1 cellular context compared by ENCODE assay signal in genomic region chr3:30343067-30343831, GRCh38.
TF ChIP-seq lines count a peak whose summit lies in the region.

No MANE protein-coding gene starts in this region.

TF ChIP-seq in GM23338, 12 proteins besides CTCF, POLR2A, EP300 and RAD21 (continued from another document):
- TF ChIP-seq ZNF462 (CRISPR knock-in tag; IDR thresholded peaks at IDR 0.05) (no peak), STAT1 (IDR thresholded peaks at IDR 0.05; ENCODE audit: unreplicated experiment) (no peak), POLR2AphosphoS5 (IDR thresholded peaks at IDR 0.05; ENCODE audit: low read depth) (no peak), NANOG (IDR thresholded peaks at IDR 0.05; ENCODE audit: borderline replicate concordance) (no peak), ZNF114 (CRISPR knock-in tag; IDR thresholded peaks at IDR 0.05) (no peak), REST (IDR thresholded peaks at IDR 0.05; ENCODE audit: unreplicated experiment) (no peak), CREB1 (CRISPR knock-in tag; IDR thresholded peaks at IDR 0.05; ENCODE audit: low read depth) (no peak), ZNF331 (CRISPR knock-in tag; IDR thresholded peaks at IDR 0.05; ENCODE audit: low read depth) (no peak), EZH2phosphoT487 (IDR thresholded peaks at IDR 0.05; ENCODE audit: unreplicated experiment) (no peak)
